Comparison of ENCODE assay signal across 17 cellular contexts in the genomic region with DNA sequence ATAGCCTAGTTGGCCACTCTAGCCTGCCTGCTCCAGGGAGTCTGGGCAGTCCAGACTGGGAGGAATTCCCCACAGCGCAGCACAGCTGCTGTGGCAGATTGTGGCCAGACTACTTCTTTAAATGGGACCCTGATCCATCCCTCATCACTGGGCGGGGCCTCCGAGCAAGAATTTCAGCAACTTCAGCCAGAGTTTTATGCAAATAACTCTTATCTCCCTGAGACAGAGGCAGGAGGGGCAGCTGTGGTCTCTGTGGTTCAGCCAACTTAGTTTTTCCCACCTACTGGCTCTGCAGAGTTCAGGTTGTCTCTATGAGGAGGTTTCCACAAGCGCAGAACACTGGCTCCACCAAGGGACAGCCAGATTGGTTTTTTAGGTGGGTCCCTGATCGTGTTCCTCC.
"Had no signal": no experiment of that assay in that cellular context is flagged by ENCODE, and none has a peak within 500 bp of the region (broad histone marks: within the 10 kb centered on the region; RNA-seq: fewer than 3 reads in every experiment).

No MANE protein-coding gene starts in this region.

- H3K4me1 Mint-ChIP-seq: nephron progenitor cell had no signal

- H3K4me3 ChIP-seq: body of pancreas, esophagus muscularis mucosa, prostate gland, right lobe of liver, spleen, suprapubic skin had no signal

- H3K27me3 Mint-ChIP-seq: activated CD8-positive, alpha-beta T cell treated with anti-CD3 and anti-CD28 coated beads for 36 hours; stimulated activated naive CD8-positive, alpha-beta T cell treated with anti-CD3 and anti-CD28 coated beads, Interleukin-15, Interleukin-2, amounts not matched to agents 100 ng/mL and 50 ng/mL, for 24 hours had no signal

- H3K9me3 ChIP-seq: body of pancreas, esophagus muscularis mucosa, prostate gland, right lobe of liver, suprapubic skin had no signal

- H3K27me3 ChIP-seq: body of pancreas, esophagus muscularis mucosa, right lobe of liver, spleen, suprapubic skin had no signal

- H3K4me3 Mint-ChIP-seq: activated CD8-positive, alpha-beta T cell treated with anti-CD3 and anti-CD28 coated beads for 36 hours; activated T-cell treated with anti-CD3 and anti-CD28 coated beads, Interleukin-2, amount 50 U/mL, for 4 hours; nephron progenitor cell; stimulated activated naive CD8-positive, alpha-beta T cell treated with anti-CD3 and anti-CD28 coated beads, Interleukin-15, Interleukin-2, amounts not matched to agents 100 ng/mL and 50 ng/mL, for 24 hours had no signal

- H3K9me3 Mint-ChIP-seq: nephron progenitor cell had no signal

- H3K36me3 ChIP-seq: esophagus muscularis mucosa, prostate gland, right lobe of liver, spleen, suprapubic skin, WERI-Rb-1 had no signal

- ATAC-seq: activated CD8-positive, alpha-beta T cell treated with anti-CD3 and anti-CD28 coated beads for 36 hours; activated naive CD4-positive, alpha-beta T cell treated with anti-CD3 and anti-CD28 coated beads, Interleukin-2, amount 50 U/mL, for 72 hours; activated T-cell treated with anti-CD3 and anti-CD28 coated beads, Interleukin-2, amount 50 U/mL, for 4 hours; body of pancreas; right lobe of liver had no signal

- H3K27ac Mint-ChIP-seq: activated CD8-positive, alpha-beta T cell treated with anti-CD3 and anti-CD28 coated beads for 36 hours; activated naive CD4-positive, alpha-beta T cell treated with anti-CD3 and anti-CD28 coated beads, Interleukin-2, amount 50 U/mL, for 72 hours; nephron progenitor cell; stimulated activated naive CD8-positive, alpha-beta T cell treated with anti-CD3 and anti-CD28 coated beads, Interleukin-15, Interleukin-2, amounts not matched to agents 100 ng/mL and 50 ng/mL, for 24 hours had no signal

- H3K27ac ChIP-seq: body of pancreas, esophagus muscularis mucosa, prostate gland, right lobe of liver, spleen, suprapubic skin, WERI-Rb-1 had no signal

- DNase-seq: activated CD4-positive, alpha-beta T cell treated with anti-CD3 and anti-CD28 coated beads for 48 hours; activated CD8-positive, alpha-beta T cell treated with anti-CD3 and anti-CD28 coated beads for 36 hours; activated gamma-delta T cell; activated T-cell treated with anti-CD3 and anti-CD28 coated beads, Interleukin-2, amount 50 U/mL, for 4 hours; amygdala; body of pancreas; caudate nucleus; hypothalamus; nephron progenitor cell; right lobe of liver; spleen; WERI-Rb-1 had no signal

- H3K4me1 ChIP-seq: body of pancreas, esophagus muscularis mucosa, prostate gland, right lobe of liver, spleen, suprapubic skin had no signal
